ENCODE assay signal across 1 cellular context in the genomic region with DNA sequence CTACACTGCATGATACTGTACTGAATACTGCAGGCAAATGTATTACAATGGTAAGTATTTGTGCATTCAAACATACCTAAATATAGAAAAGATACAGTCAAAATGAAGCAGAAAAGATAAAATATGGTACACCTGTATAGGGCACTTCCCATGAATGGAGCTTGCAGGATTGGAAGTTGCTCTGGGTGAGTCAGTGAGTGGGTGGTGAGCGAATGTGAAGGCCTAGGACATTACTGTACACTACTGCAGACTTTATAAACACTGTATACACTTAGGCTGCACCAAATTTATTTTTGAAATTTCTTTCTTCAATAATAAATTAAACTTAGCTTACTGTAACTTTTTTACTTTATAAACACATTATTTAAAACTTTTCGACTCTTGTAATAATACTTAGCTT.
A peak's percentile ranks its signal among the peaks of the same experiment; 100 is the strongest.
TF ChIP-seq lines count a peak whose summit lies in the region.

No MANE protein-coding gene starts in this region.

TF ChIP-seq in IMR-90, 13 proteins besides CTCF, POLR2A, EP300 and RAD21 (continued from another document):
- TF ChIP-seq, protein P1, sequence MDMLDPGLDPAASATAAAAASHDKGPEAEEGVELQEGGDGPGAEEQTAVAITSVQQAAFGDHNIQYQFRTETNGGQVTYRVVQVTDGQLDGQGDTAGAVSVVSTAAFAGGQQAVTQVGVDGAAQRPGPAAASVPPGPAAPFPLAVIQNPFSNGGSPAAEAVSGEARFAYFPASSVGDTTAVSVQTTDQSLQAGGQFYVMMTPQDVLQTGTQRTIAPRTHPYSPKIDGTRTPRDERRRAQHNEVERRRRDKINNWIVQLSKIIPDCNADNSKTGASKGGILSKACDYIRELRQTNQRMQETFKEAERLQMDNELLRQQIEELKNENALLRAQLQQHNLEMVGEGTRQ (IDR thresholded peaks at IDR 0.05; ENCODE audit: low read depth, low read length): no peak
- TF ChIP-seq CEBPB (IDR thresholded peaks at IDR 0.05; ENCODE audit: low read depth, low read length) (no peak), FOS (IDR thresholded peaks at IDR 0.05; ENCODE audit: low read depth, low read length) (peak; percentile 48; the same call in 1 of the 2 replicates), BHLHE40 (IDR thresholded peaks at IDR 0.05; ENCODE audit: low read depth, low read length) (no peak), MAFK (IDR thresholded peaks at IDR 0.05; ENCODE audit: low read depth, low read length) (no peak)
